In the genomic region with DNA sequence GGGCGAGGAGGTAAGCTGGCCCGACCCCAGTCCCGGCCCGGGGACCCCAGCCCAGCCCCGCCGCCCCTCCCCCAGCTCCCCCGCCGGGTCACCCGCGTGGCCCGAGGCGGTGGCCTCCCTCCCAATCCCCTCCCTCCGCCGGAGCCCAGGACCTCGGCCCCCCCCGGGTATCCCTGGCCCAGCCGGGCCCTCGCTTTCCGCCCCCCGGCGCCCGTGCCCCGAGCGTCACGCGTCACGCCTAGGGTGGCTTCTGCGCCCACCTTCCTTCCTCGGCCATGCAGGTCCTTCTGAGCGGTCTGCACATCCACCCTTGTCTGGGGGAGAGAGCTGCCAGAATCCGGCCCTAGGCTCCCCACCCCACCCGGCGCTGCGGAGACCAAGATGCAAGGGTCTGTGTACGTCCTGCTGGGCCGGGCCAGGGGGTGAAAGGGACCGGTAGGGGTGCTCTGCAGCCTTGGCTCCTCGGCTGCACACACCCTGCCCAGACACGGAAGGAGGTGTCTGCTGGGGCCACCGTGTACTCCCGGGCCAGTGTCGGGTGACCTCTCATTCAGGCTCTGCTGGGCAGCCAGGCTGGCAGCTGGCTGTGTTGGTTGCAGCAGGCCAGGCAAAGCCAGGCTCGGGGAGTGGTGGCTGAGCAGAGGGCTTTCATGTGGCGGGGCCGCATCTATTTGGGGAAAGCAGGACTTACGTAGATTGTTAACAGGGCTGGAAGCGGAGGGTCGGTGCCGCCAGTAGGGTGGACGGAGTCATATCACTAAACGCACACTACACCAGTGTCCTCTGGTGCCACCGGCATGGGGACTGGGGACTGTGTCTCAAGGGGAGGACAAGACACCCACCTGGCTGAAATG, we compare ENCODE assay signal across 9 cellular contexts. TPM values are rescaled to one million over a fixed set of nuclear protein-coding genes. Genes with fewer than 3 reads are reported as not detected.
A peak's percentile ranks its signal among the peaks of the same experiment; 100 is the strongest.
DNase-seq lines count a peak whose midpoint lies in the region; ATAC-seq and TF ChIP-seq lines count a peak whose summit lies in the region.
"Had no signal": no experiment of that assay in that cellular context is flagged by ENCODE, and none has a peak within 500 bp of the region (broad histone marks: within the 10 kb centered on the region; RNA-seq: fewer than 3 reads in every experiment).

No MANE protein-coding gene starts in this region.

- H3K27ac ChIP-seq in VCaP (peak overlapping the region; percentile 99), right cardiac atrium (ENCODE audit: low read length) (no peak overlapping the region), smooth muscle cell (ENCODE audit: low read depth) (no peak overlapping the region)

- H3K9me3 ChIP-seq in right cardiac atrium (ENCODE audit: control insufficient read depth, low read length): no peaks in the 10 kb centered on the region
- no peaks in the 10 kb centered on the region for H3K9me3 ChIP-seq in smooth muscle cell (replicated peaks; ENCODE audit: low read depth)

- no peaks in the 10 kb centered on the region for H3F3A ChIP-seq in smooth muscle cell (ENCODE audit: low read depth)

- H3K27me3 ChIP-seq in right cardiac atrium (ENCODE audit: control insufficient read depth, insufficient read depth): no peaks in the 10 kb centered on the region
- peaks cover 46% of the 10 kb centered on the region for H3K27me3 ChIP-seq in smooth muscle cell (ENCODE audit: low read depth)

- no peaks in the 10 kb centered on the region for H3K79me2 ChIP-seq in smooth muscle cell (ENCODE audit: low read depth)

- DNase-seq in NCI-H2029 (lab: John Stamatoyannopoulos, UW) (peak; percentile 18), NCI-H2029 treated with DMSO at 0.1 percent for 48 hours (lab: John Stamatoyannopoulos, UW) (no peak), right cardiac atrium (peak in 1 of 3 donors; percentile 30), smooth muscle cell (lab: John Stamatoyannopoulos, UW; ENCODE audit: unreplicated experiment) (no peak), NAMALWA (ENCODE audit: low spot score) (no peak)
- DNase-seq: activated CD4-positive, alpha-beta T cell treated with anti-CD3 and anti-CD28 coated beads, Interleukin-2, amount 50 U/mL, for 1 hour had no signal

- intact Hi-C loops in right cardiac atrium (cut with DNase I): loop anchor here in 1 of 4 donors (5.0 kb wide), 1 partner anchor 135 kb away; no protein-coding TSS in a partner anchor

- ATAC-seq in right cardiac atrium (no peak), HG02884 (IDR thresholded peaks at IDR 0.05; ENCODE audit: unreplicated experiment) (no peak), GM19455 (IDR thresholded peaks at IDR 0.05; ENCODE audit: unreplicated experiment) (no peak)

- 20% methylated on average over 52 of the region's 52 CpGs for WGBS in right cardiac atrium
- whole genome bisulfite sequencing in smooth muscle cell (ENCODE audit: low lambda C conversion rate): 59% methylated on average over 21 of the region's 52 CpGs

- H2AFZ ChIP-seq in smooth muscle cell (ENCODE audit: low read depth): no peak overlapping the region

- TF ChIP-seq CTCF in VCaP (conservative IDR thresholded peaks at IDR 0.05) (peak; percentile 16; the same call in 1 of the 2 replicates), smooth muscle cell (IDR thresholded peaks at IDR 0.05; ENCODE audit: borderline replicate concordance, insufficient read depth, poor library complexity, severe bottlenecking) (no peak)

- H3K4me1 ChIP-seq in right cardiac atrium (ENCODE audit: control insufficient read depth, insufficient read depth, low read length) (no peaks in the 10 kb centered on the region), smooth muscle cell (ENCODE audit: low read depth) (no peaks in the 10 kb centered on the region)

- H3K4me3 ChIP-seq in right cardiac atrium (ENCODE audit: low read length) (peak overlapping the region; percentile 47), smooth muscle cell (peak overlapping the region; percentile 26)

- H4K20me1 ChIP-seq in smooth muscle cell (ENCODE audit: low read depth): no peaks in the 10 kb centered on the region

- H3K9ac ChIP-seq in smooth muscle cell (ENCODE audit: low read depth): no peak overlapping the region

- H3K4me2 ChIP-seq in smooth muscle cell: peak overlapping the region; percentile 74

- H3K36me3 ChIP-seq in smooth muscle cell (ENCODE audit: low read depth): no peaks in the 10 kb centered on the region

RNA-seq across cellular contexts. Expression of a gene that starts 0.8 kb away (rescaled TPM):
- 10 to 100 TPM in 1 of 4 donors, 1 to 10 TPM in 3; 5.7 to 12.3 (median 8.2) TPM for total RNA-seq in right cardiac atrium
- 2.8 TPM for polyA plus RNA-seq in right cardiac atrium
- 2.2 and 2.9 TPM in 2 replicates for total RNA-seq in smooth muscle cell
- 0.42 and 4.3 TPM in 2 replicates for polyA plus RNA-seq in smooth muscle cell
